9 cellular contexts compared by ENCODE assay signal in the genomic region with DNA sequence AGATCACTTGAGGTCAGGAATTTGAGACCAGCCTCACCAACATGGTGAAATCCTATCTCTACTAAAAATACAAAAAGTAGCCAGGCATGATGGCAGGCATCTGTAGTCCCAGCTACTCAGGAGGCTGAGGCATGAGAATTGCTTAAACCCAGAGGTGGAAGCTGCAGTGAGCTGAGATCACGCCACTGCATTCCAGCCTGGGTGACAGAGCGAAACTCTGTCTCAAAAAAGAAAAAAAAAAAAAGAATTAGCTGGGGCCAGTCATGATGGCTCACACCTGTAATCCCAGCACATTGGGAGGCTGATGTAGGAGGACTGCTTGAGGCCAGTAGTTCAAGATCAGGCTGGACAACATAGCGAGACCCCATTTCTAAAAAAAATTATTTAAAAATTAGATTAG. TPM values are rescaled to one million over a fixed set of nuclear protein-coding genes. Genes with fewer than 3 reads are reported as not detected.
"Had no signal": no experiment of that assay in that cellular context is flagged by ENCODE, and none has a peak within 500 bp of the region (broad histone marks: within the 10 kb centered on the region; RNA-seq: fewer than 3 reads in every experiment).

No MANE protein-coding gene starts in this region.

RNA-seq across cellular contexts. Expression of gene CCL26, which starts 54.3 kb away (rescaled TPM):
- total RNA-seq: activated CD4-positive, alpha-beta T cell treated with anti-CD3 and anti-CD28 coated beads, Interleukin-2, amount 10 ng/mL, durations not matched to agents 24 days and 14 days; activated CD8-positive, alpha-beta memory T cell treated with anti-CD3 and anti-CD28 coated beads for 36 hours; activated CD8-positive, alpha-beta T cell treated with anti-CD3 and anti-CD28 coated beads for 36 hours; activated naive CD8-positive, alpha-beta T cell treated with anti-CD3 and anti-CD28 coated beads for 36 hours; activated T-helper 17 cell treated with anti-CD3 and anti-CD28 coated beads, Interleukin-2, amount 50 U/mL, for 72 hours; bronchial epithelial cell; LHCN-M2; PC-9; Right ventricle myocardium superior had no signal
